In the genomic region with DNA sequence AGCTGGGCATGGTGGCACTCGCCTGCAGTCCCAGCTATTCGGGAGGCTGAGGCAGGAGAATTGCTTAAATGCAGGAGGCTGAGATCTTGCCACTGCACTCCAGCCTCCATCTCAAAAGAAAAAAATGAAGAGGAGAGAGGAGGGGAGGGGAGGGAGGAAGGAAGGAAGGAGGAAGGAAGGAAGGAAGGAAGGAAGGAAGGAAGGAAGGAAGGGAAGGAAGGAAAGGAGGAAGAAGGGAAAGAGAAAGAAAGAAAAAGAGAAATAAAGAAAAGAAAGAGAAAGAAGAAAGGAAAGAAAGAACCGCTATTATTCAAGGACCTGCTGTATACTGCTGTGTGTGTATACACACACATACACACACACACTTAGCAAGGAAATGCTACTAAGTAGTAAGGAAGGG, we compare ENCODE assay signal across 25 cellular contexts.
"Had no signal": no experiment of that assay in that cellular context is flagged by ENCODE, and none has a peak within 500 bp of the region (broad histone marks: within the 10 kb centered on the region; RNA-seq: fewer than 3 reads in every experiment).

No MANE protein-coding gene starts in this region.

- DNase-seq: stimulated activated CD4-positive, alpha-beta T cell treated with anti-CD3 and anti-CD28 coated beads, Interleukin-2, amount 100 ng/mL, for 48 hours; stimulated activated CD4-positive, alpha-beta T cell treated with anti-CD3 and anti-CD28 coated beads, Interleukin-4, amount 100 ng/mL, for 1 hour; stimulated activated CD4-positive, alpha-beta T cell treated with anti-CD3 and anti-CD28 coated beads, Interleukin-4, amount 100 ng/mL, for 24 hours; stimulated activated CD4-positive, alpha-beta T cell treated with anti-CD3 and anti-CD28 coated beads, Interleukin-4, amount 100 ng/mL, for 4 hours; stimulated activated CD8-positive, alpha-beta memory T cell treated with anti-CD3 and anti-CD28 coated beads, Interleukin-4, amount 100 ng/mL, for 48 hours; stimulated activated naive B cell treated with anti-CD40 and anti-IgM and Interleukin-4, amounts not matched to agents 10 μg/mL and 1 μg/mL and 100 μg/mL, for 72 hours; stimulated activated naive CD4-positive, alpha-beta T cell; stimulated activated naive CD4-positive, alpha-beta T cell treated with Interleukin-2 at 50 U/mL for 16 hours; stimulated activated naive CD8-positive, alpha-beta T cell treated with anti-CD3 and anti-CD28 coated beads, Interleukin-15, amount 100 ng/mL, for 72 hours; stimulated activated naive CD8-positive, alpha-beta T cell treated with anti-CD3 and anti-CD28 coated beads, Interleukin-15, Interleukin-2, amounts not matched to agents 100 U/mL and 50 U/mL, for 24 hours; stomach; substantia nigra; testis; thyroid gland; tibial artery; transverse colon; trophoblast cell; upper lobe of left lung; upper lobe of right lung; uterus had no signal

- H3K27ac ChIP-seq: stomach, testis, thoracic aorta, thyroid gland, tibial artery, tibial nerve, transverse colon, upper lobe of left lung, upper lobe of right lung, uterus, vagina had no signal

- H3K4me1 ChIP-seq: stomach, testis, thyroid gland, tibial artery, tibial nerve, transverse colon, upper lobe of left lung, upper lobe of right lung, uterus, vagina had no signal

- H3K4me3 ChIP-seq: stomach, testis, thoracic aorta, thyroid gland, tibial artery, tibial nerve, transverse colon, upper lobe of left lung, upper lobe of right lung, uterus, vagina had no signal

- H3K36me3 ChIP-seq: stomach, thoracic aorta, thyroid gland, tibial artery, tibial nerve, transverse colon, upper lobe of left lung, upper lobe of right lung, uterus, vagina had no signal

- H3K9me3 ChIP-seq: stomach, testis, thoracic aorta, thyroid gland, tibial artery, tibial nerve, transverse colon, upper lobe of left lung, upper lobe of right lung, uterus, vagina had no signal

- ATAC-seq: stimulated activated effector memory CD8-positive, alpha-beta T cell treated with anti-CD3 and anti-CD28 coated beads, Interleukin-12 subunit alpha, Interleukin-12 subunit beta, amount 100 ng/mL, for 72 hours; stimulated activated memory B cell treated with anti-CD40 and anti-IgM and Interleukin-4, amounts not matched to agents 10 μg/mL and 1 μg/mL and 100 μg/mL, for 72 hours; stimulated activated naive B cell treated with anti-CD40 and anti-IgM and Interleukin-4, amounts not matched to agents 10 μg/mL and 1 μg/mL and 100 μg/mL, for 72 hours; stimulated activated naive CD8-positive, alpha-beta T cell treated with anti-CD3 and anti-CD28 coated beads, Interleukin-15, amount 100 ng/mL, for 72 hours; stimulated activated naive CD8-positive, alpha-beta T cell treated with anti-CD3 and anti-CD28 coated beads, Interleukin-15, Interleukin-2, amounts not matched to agents 100 U/mL and 50 U/mL, for 24 hours; upper lobe of right lung had no signal

- H3K27me3 ChIP-seq: stomach, testis, thyroid gland, tibial artery, tibial nerve, transverse colon, upper lobe of left lung, upper lobe of right lung, uterus, vagina had no signal
